Comparison of ENCODE assay signal across 9 cellular contexts in genomic region chr4:166324321-166324720, GRCh38.
A peak's percentile ranks its signal among the peaks of the same experiment; 100 is the strongest.
DNase-seq lines count a peak whose midpoint lies in the region; ATAC-seq, FAIRE-seq and TF ChIP-seq lines count a peak whose summit lies in the region.
"Had no signal": no experiment of that assay in that cellular context is flagged by ENCODE, and none has a peak within 500 bp of the region (broad histone marks: within the 10 kb centered on the region; RNA-seq: fewer than 3 reads in every experiment).

No MANE protein-coding gene starts in this region.

- no peaks in the 10 kb centered on the region for H3K9me3 ChIP-seq in kidney (ENCODE audit: control insufficient read depth in 1 of 2, low read length in 2 of 2)

- FAIRE-seq in kidney (lab: Jason Lieb, UNC): no peak

- H3K27ac ChIP-seq in kidney (ENCODE audit: low read depth in 2 of 2, low read length in 2 of 2): no peak overlapping the region

- no peak overlapping the region for H3K9ac ChIP-seq in kidney (ENCODE audit: low read length in 2 of 2)

- peak; percentile 58 for ATAC-seq in HG02973 (IDR thresholded peaks at IDR 0.05; ENCODE audit: unreplicated experiment)
- no peak for ATAC-seq in GM19452 (IDR thresholded peaks at IDR 0.05; ENCODE audit: unreplicated experiment)
- no peak for ATAC-seq in GM21515 (IDR thresholded peaks at IDR 0.05; ENCODE audit: unreplicated experiment)
- ATAC-seq in stimulated activated naive CD8-positive, alpha-beta T cell treated with anti-CD3 and anti-CD28 coated beads, Interleukin-15, Interleukin-2, amounts not matched to agents 100 U/mL and 50 U/mL, for 24 hours: no peak

- DNase-seq in GM10248 (ENCODE audit: extremely low spot score): no peak
- peak; percentile 7 for DNase-seq in SK-N-DZ (ENCODE audit: low spot score)
- DNase-seq in kidney: no peak
- DNase-seq in activated CD4-positive, alpha-beta T cell treated with anti-CD3 and anti-CD28 coated beads for 48 hours: no peak
- DNase-seq in stimulated activated naive CD8-positive, alpha-beta T cell treated with anti-CD3 and anti-CD28 coated beads, Interleukin-15, Interleukin-2, amounts not matched to agents 100 U/mL and 50 U/mL, for 24 hours: no peak
- DNase-seq: naive B cell had no signal

- no peak overlapping the region for H3K4me3 ChIP-seq in kidney (ENCODE audit: low read length in 2 of 2)

- TF ChIP-seq CTCF in GM10248 (IDR thresholded peaks at IDR 0.05; ENCODE audit: control extremely low read depth, extremely low read depth, low read depth, missing control alignments): peak; percentile 17
- TF ChIP-seq CTCF in kidney (IDR thresholded peaks at IDR 0.05; ENCODE audit: borderline replicate concordance, extremely low read depth, insufficient read depth): peak; percentile 2

- H3K4me1 ChIP-seq in kidney (ENCODE audit: control insufficient read depth in 1 of 2, insufficient read depth in 1 of 2, low read depth in 1 of 2, low read length in 2 of 2): no peaks in the 10 kb centered on the region

- H3K36me3 ChIP-seq in kidney (ENCODE audit: control insufficient read depth in 1 of 2, insufficient read depth in 2 of 2, low read length in 2 of 2): no peaks in the 10 kb centered on the region

- intact Hi-C loops in kidney (cut with DNase I): no loop called here

- CTCF ChIA-PET in GM10248 (lab: Yijun Ruan, JAX): interaction anchor here (0.7 to 1.2 kb wide), 2 partner anchors 9 to 13 kb away, joined by 3 to 4 read pairs; no protein-coding TSS in a partner anchor

- POLR2A ChIA-PET in GM10248 (lab: Yijun Ruan, JAX): no interaction called here
